Comparison of ENCODE assay signal across 9 cellular contexts in the genomic region with DNA sequence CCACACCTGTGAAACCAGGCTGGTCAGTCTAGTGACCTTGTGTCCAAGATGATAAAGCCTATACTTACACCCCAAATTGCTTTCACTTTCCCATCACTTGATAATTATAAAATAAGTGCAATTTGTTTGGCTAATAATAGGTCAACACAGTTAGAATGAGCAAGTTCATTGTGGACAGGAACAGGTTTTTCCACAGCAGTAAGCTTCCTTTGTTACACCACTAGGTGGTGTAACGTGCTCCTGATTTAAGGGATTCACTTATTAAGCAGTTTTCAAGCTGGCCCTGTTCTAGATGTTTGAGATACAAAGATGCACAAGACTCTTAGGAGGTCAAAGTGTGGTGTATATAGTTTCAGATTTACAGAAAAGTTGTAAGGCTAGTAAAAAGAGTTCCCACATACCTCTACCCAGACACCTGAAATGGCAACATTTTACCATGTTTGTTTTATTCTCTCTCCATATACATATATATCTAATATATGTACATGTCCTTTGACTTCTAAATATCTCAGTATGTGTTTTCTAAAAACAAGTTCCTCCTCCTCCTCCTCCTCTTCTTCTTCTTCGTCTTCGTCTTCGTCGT. TPM values are rescaled to one million over a fixed set of nuclear protein-coding genes. Genes with fewer than 3 reads are reported as not detected.
A peak's percentile ranks its signal among the peaks of the same experiment; 100 is the strongest.
DNase-seq lines count a peak whose midpoint lies in the region; ATAC-seq and TF ChIP-seq lines count a peak whose summit lies in the region.
"Had no signal": no experiment of that assay in that cellular context is flagged by ENCODE, and none has a peak within 500 bp of the region (broad histone marks: within the 10 kb centered on the region; RNA-seq: fewer than 3 reads in every experiment).

No MANE protein-coding gene starts in this region.

- H3K27me3 ChIP-seq in esophagus muscularis mucosa (no peaks in the 10 kb centered on the region), spleen (replicated peaks in 1 of 7) (no peaks in the 10 kb centered on the region)

- no peaks in the 10 kb centered on the region for H3K36me3 ChIP-seq in esophagus muscularis mucosa
- H3K36me3 ChIP-seq in spleen = no peaks in the 10 kb centered on the region

- intact Hi-C loops in esophagus muscularis mucosa (cut with DNase I) = loop anchor here (5.0 kb wide), 2 partner anchors 123 to 138 kb away; a partner anchor contains a TSS
- intact Hi-C loops in spleen (cut with DNase I; ENCODE audit: low total_unique reads) = loop anchor here (5.0 to 10.0 kb wide), 3 partner anchors 68 to 1180 kb away; no protein-coding TSS in a partner anchor

- 79% methylated on average over 5 of the region's 5 CpGs for WGBS in esophagus muscularis mucosa
- 75 to 83% (median 77%) methylated on average over 5 of the region's 5 CpGs for WGBS in spleen, 5 donors

- H3K4me1 ChIP-seq in esophagus muscularis mucosa (peaks cover 3 to 12% (median 10%) of the 10 kb centered on the region in 4 donors), spleen (peaks cover 0 to 12% (median 8%) of the 10 kb centered on the region in 6 donors)

- peak; percentile 52 for DNase-seq in AG10803 (ENCODE audit: low read depth)
- peak; percentile 80 for DNase-seq in RKO (ENCODE audit: low spot score)
- DNase-seq in esophagus muscularis mucosa (ENCODE audit: extremely low spot score) = no peak
- no peak for DNase-seq in spleen
- no peak for DNase-seq in retina
- DNase-seq in stimulated activated CD4-positive, alpha-beta T cell treated with anti-CD3 and anti-CD28 coated beads, Interleukin-4, amount 100 ng/mL, for 4 hours = no peak

- ATAC-seq in GM18511 (IDR thresholded peaks at IDR 0.05; ENCODE audit: unreplicated experiment) (peak; percentile 63), HG03439 (IDR thresholded peaks at IDR 0.05; ENCODE audit: unreplicated experiment) (peak; percentile 58)

- no peak for TF ChIP-seq EP300 in esophagus muscularis mucosa (IDR thresholded peaks at IDR 0.05)

- peaks cover 0 to 2% (median 0%) of the 10 kb centered on the region in 4 donors for H3K9me3 ChIP-seq in esophagus muscularis mucosa
- peaks cover 0 to 12% (median 9%) of the 10 kb centered on the region in 8 donors for H3K9me3 ChIP-seq in spleen

- no peak overlapping the region for H3K27ac ChIP-seq in esophagus muscularis mucosa (replicated peaks in 1 of 4)
- no peak overlapping the region for H3K27ac ChIP-seq in spleen
- H3K27ac ChIP-seq: epithelial cell of prostate had no signal

- H3K4me3 ChIP-seq in AG10803 (ENCODE audit: low read length) (no peak overlapping the region), esophagus muscularis mucosa (no peak overlapping the region), spleen (no peak overlapping the region)

- peak; percentile 56 for TF ChIP-seq CTCF in AG10803 (conservative IDR thresholded peaks at IDR 0.05; ENCODE audit: low read length)
- peak; percentile 22 to 57 (median 31) for TF ChIP-seq CTCF in esophagus muscularis mucosa (IDR thresholded peaks at IDR 0.05)
- TF ChIP-seq CTCF in spleen (IDR thresholded peaks at IDR 0.05 in 8 of 11, conservative IDR thresholded peaks at IDR 0.05 in 3 of 11) = peak in 7 of 11 experiments; percentile 16 to 64 (median 45)

- no peak for TF ChIP-seq POLR2A in esophagus muscularis mucosa (IDR thresholded peaks at IDR 0.05; ENCODE audit: low read depth)
- TF ChIP-seq POLR2A in spleen (IDR thresholded peaks at IDR 0.05) = no peak

RNA-seq across cellular contexts. Expression of a gene that starts 6.8 kb away (rescaled TPM):
- total RNA-seq in esophagus muscularis mucosa (10 to 100 TPM; 45.7 to 74.9 (median 50.3) TPM), spleen (100 to 1,000 TPM in 5 of 7 donors, 10 to 100 TPM in 2; 65.6 to 155 (median 129) TPM)
- 10 to 100 TPM; 34.5 to 46.3 (median 42.9) TPM for polyA plus RNA-seq in spleen

Comparison
In these comparisons a context has a peak if more than half of its experiments do, and no peak if none do; other contexts are left out.
1. DNase-seq: peak in AG10803 (single experiment) and RKO (single experiment); none in esophagus muscularis mucosa (single experiment), spleen (single experiment), retina (single experiment) and stimulated activated CD4-positive, alpha-beta T cell treated with anti-CD3 and anti-CD28 coated beads, Interleukin-4, amount 100 ng/mL, for 4 hours (0 of 2).
2. Peak in every context shown above with its lines, with median percentiles within 50 percentile points of each other: CTCF ChIP-seq.